Comparison of ENCODE assay signal across 1 cellular context in genomic region chr14:20970647-20970982, GRCh38.
TF ChIP-seq lines count a peak whose summit lies in the region.

No MANE protein-coding gene starts in this region.

TF ChIP-seq in A549, 52 proteins besides CTCF, POLR2A, EP300 and RAD21 (continued from another document):
- TF ChIP-seq, protein P1, sequence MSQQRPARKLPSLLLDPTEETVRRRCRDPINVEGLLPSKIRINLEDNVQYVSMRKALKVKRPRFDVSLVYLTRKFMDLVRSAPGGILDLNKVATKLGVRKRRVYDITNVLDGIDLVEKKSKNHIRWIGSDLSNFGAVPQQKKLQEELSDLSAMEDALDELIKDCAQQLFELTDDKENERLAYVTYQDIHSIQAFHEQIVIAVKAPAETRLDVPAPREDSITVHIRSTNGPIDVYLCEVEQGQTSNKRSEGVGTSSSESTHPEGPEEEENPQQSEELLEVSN (IDR thresholded peaks at IDR 0.05; ENCODE audit: borderline replicate concordance, low read depth), result no peak
- TF ChIP-seq BHLHE40 (IDR thresholded peaks at IDR 0.05; ENCODE audit: low read depth, low read length), result no peak
- TF ChIP-seq, protein P2, sequence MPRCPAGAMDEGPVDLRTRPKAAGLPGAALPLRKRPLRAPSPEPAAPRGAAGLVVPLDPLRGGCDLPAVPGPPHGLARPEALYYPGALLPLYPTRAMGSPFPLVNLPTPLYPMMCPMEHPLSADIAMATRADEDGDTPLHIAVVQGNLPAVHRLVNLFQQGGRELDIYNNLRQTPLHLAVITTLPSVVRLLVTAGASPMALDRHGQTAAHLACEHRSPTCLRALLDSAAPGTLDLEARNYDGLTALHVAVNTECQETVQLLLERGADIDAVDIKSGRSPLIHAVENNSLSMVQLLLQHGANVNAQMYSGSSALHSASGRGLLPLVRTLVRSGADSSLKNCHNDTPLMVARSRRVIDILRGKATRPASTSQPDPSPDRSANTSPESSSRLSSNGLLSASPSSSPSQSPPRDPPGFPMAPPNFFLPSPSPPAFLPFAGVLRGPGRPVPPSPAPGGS (IDR thresholded peaks at IDR 0.05), result no peak
- no peak for TF ChIP-seq HDAC2 (IDR thresholded peaks at IDR 0.05)
- no peak for TF ChIP-seq HOXB5 (CRISPR knock-in tag; IDR thresholded peaks at IDR 0.05)
- no peak for TF ChIP-seq ZSCAN20 (CRISPR knock-in tag; IDR thresholded peaks at IDR 0.05)
- TF ChIP-seq TP53 (CRISPR knock-in tag; IDR thresholded peaks at IDR 0.05), result no peak
- no peak for TF ChIP-seq RNF2 (IDR thresholded peaks at IDR 0.05; ENCODE audit: borderline replicate concordance, low read depth)
- no peak for TF ChIP-seq ZNF302 (CRISPR knock-in tag; IDR thresholded peaks at IDR 0.05)
- TF ChIP-seq NPAS2 (CRISPR knock-in tag; IDR thresholded peaks at IDR 0.05; ENCODE audit: borderline replicate concordance), result no peak
- TF ChIP-seq EHF (CRISPR knock-in tag; IDR thresholded peaks at IDR 0.05), result no peak
